Comparison of ENCODE assay signal across 14 cellular contexts in genomic region chr4:3465698-3466671, GRCh38. TPM values are rescaled to one million over a fixed set of nuclear protein-coding genes. Genes with fewer than 3 reads are reported as not detected.
DNase-seq lines count a peak whose midpoint lies in the region; TF ChIP-seq lines count a peak whose summit lies in the region.
"Had no signal": no experiment of that assay in that cellular context is flagged by ENCODE, and none has a peak within 500 bp of the region (broad histone marks: within the 10 kb centered on the region; RNA-seq: fewer than 3 reads in every experiment).

No MANE protein-coding gene starts in this region.

- H2BK120ac ChIP-seq in neuronal stem cell (ENCODE audit: low read depth, low read length) = no peak overlapping the region

- H2BK12ac ChIP-seq in neuronal stem cell (ENCODE audit: low read length) = peak overlapping the region; percentile 58

- H3K4ac ChIP-seq in neuronal stem cell (ENCODE audit: low read length) = no peak overlapping the region

- H3K4me3 ChIP-seq in AG10803 (ENCODE audit: low read length) = no peak overlapping the region
- no peak overlapping the region for H3K4me3 ChIP-seq in WERI-Rb-1 (ENCODE audit: low read depth, low read length)
- no peak overlapping the region for H3K4me3 ChIP-seq in cardiac muscle cell
- no peak overlapping the region for H3K4me3 ChIP-seq in neuronal stem cell (ENCODE audit: low read length in 2 of 2)

- H4K91ac ChIP-seq in neuronal stem cell (ENCODE audit: low read depth, low read length, poor library complexity) = no peak overlapping the region

- TF ChIP-seq CTCF in AG10803 (conservative IDR thresholded peaks at IDR 0.05; ENCODE audit: low read length) = peak; percentile 27; the same call in 1 of the 2 replicates
- peak; percentile 73 for TF ChIP-seq CTCF in WERI-Rb-1 (IDR thresholded peaks at IDR 0.05; ENCODE audit: low read depth, low read length)
- TF ChIP-seq CTCF in cardiac muscle cell (IDR thresholded peaks at IDR 0.05; ENCODE audit: low read depth, low read length) = peak; percentile 19

- no peaks in the 10 kb centered on the region for H3K9me3 ChIP-seq in WERI-Rb-1 (ENCODE audit: severe bottlenecking)
- no peaks in the 10 kb centered on the region for H3K9me3 ChIP-seq in cardiac muscle cell (ENCODE audit: low read depth)
- peaks cover 7 to 11% of the 10 kb centered on the region in 2 donors for H3K9me3 ChIP-seq in neuronal stem cell (replicated peaks in 1 of 2; ENCODE audit: control insufficient read depth in 2 of 2, insufficient read depth in 1 of 2, low read depth in 1 of 2, low read length in 2 of 2)

- H3K4me1 ChIP-seq in cardiac muscle cell (ENCODE audit: low read depth) (peaks cover 18% of the 10 kb centered on the region), neuronal stem cell (ENCODE audit: control insufficient read depth in 2 of 2, insufficient read depth in 1 of 2, low read depth in 1 of 2, low read length in 2 of 2) (peaks cover 16 to 54% of the 10 kb centered on the region in 2 donors)

- H3K23ac ChIP-seq in neuronal stem cell (ENCODE audit: low read depth, low read length, poor library complexity) = peak overlapping the region; percentile 34

- peak overlapping the region; percentile 94 for H2BK15ac ChIP-seq in neuronal stem cell (ENCODE audit: low read length)

- DNase-seq in AG10803 (ENCODE audit: low read depth) = no peak
- DNase-seq in WERI-Rb-1 = no peak
- DNase-seq in cardiac muscle cell (ENCODE audit: low read depth in 1 of 2, low spot score in 1 of 2) = peak in 1 of 2 donors; percentile 52
- no peak for DNase-seq in neuronal stem cell (ENCODE audit: low spot score)
- DNase-seq in NCI-H2171 treated with DMSO at 0.1 percent for 48 hours (lab: John Stamatoyannopoulos, UW) = no peak
- DNase-seq in NCI-H1436 treated with DMSO at 0.1 percent for 48 hours (lab: John Stamatoyannopoulos, UW) = no peak
- DNase-seq in NCI-H2107 treated with DMSO at 0.1 percent for 48 hours (lab: John Stamatoyannopoulos, UW; ENCODE audit: unreplicated experiment) = no peak
- no peak for DNase-seq in activated T-cell treated with anti-CD3 and anti-CD28 coated beads for 4 hours
- DNase-seq: activated CD4-positive, alpha-beta T cell treated with anti-CD3 and anti-CD28 coated beads, Interleukin-2, amount 50 U/mL, for 4 hours; NCI-H2029; SHP77 treated with DMSO at 0.1 percent for 48 hours had no signal

- no peak overlapping the region for H4K8ac ChIP-seq in neuronal stem cell (ENCODE audit: low read depth, low read length)

- H2AK5ac ChIP-seq in neuronal stem cell (ENCODE audit: low read depth, low read length) = peak overlapping the region; percentile 93

- H3K36me3 ChIP-seq in WERI-Rb-1 (no peaks in the 10 kb centered on the region), cardiac muscle cell (no peaks in the 10 kb centered on the region), neuronal stem cell (replicated peaks in 1 of 2; ENCODE audit: control insufficient read depth in 2 of 2, insufficient read depth in 2 of 2, low read length in 2 of 2) (peaks cover 0 to 3% of the 10 kb centered on the region in 2 donors)

- no peak overlapping the region for H3K4me2 ChIP-seq in neuronal stem cell (ENCODE audit: insufficient read depth, low read length, poor library complexity, severe bottlenecking)

- H2BK5ac ChIP-seq in neuronal stem cell (ENCODE audit: low read length) = peak overlapping the region; percentile 2

- peak overlapping the region; percentile 60 for H3K9ac ChIP-seq in neuronal stem cell (ENCODE audit: low read depth, low read length, poor library complexity)

- no CpG with 5 or more reads among the region's 41 CpGs for WGBS in neuronal stem cell (ENCODE audit: extremely low coverage in 2 of 2, insufficient read length in 2 of 2, insufficient replicate concordance in 1 of 2), 2 donors

- peak overlapping the region; percentile 87 for H3K18ac ChIP-seq in neuronal stem cell (ENCODE audit: low read length)

- H3K27ac ChIP-seq in WERI-Rb-1 = no peak overlapping the region
- no peak overlapping the region for H3K27ac ChIP-seq in cardiac muscle cell
- H3K27ac ChIP-seq in neuronal stem cell (replicated peaks; ENCODE audit: low read length) = no peak overlapping the region
- H3K27ac ChIP-seq: HL-60 had no signal

- peak overlapping the region; percentile 94 for H3K14ac ChIP-seq in neuronal stem cell (ENCODE audit: low read length)

- peaks cover 6% of the 10 kb centered on the region for H3K79me1 ChIP-seq in neuronal stem cell (ENCODE audit: low read depth, low read length)

- no peaks in the 10 kb centered on the region for H3K27me3 ChIP-seq in WERI-Rb-1 (ENCODE audit: insufficient read depth, low read depth, severe bottlenecking)
- H3K27me3 ChIP-seq in cardiac muscle cell = no peaks in the 10 kb centered on the region
- peaks cover 0 to 43% (median 22%) of the 10 kb centered on the region in 3 experiments for H3K27me3 ChIP-seq in neuronal stem cell (ENCODE audit: control insufficient read depth in 3 of 3, insufficient read depth in 3 of 3, low read depth in 1 of 3, low read length in 3 of 3)

- H2AFZ ChIP-seq in neuronal stem cell (ENCODE audit: low read length) = no peak overlapping the region

RNA-seq across cellular contexts. Expression of gene DOK7, which starts 2.9 kb away (rescaled TPM):
- total RNA-seq in cardiac muscle cell = 14.3 and 18.0 TPM in 2 replicates
- polyA plus RNA-seq in cardiac muscle cell = 13.7 and 14.4 TPM in 2 replicates
- 0.14 TPM for polyA plus RNA-seq in neuronal stem cell (2013, experiment 1 of 2)
- 0.11 TPM for polyA plus RNA-seq in neuronal stem cell (2013, experiment 2 of 2)
- total RNA-seq: activated T-helper 17 cell treated with anti-CD3 and anti-CD28 coated beads, Interleukin-2, amount 50 U/mL, for 72 hours had no signal

RNA-seq across cellular contexts. Expression of gene HGFAC, which starts 24.2 kb away (rescaled TPM):
- 2.3 TPM in 2 replicates for total RNA-seq in cardiac muscle cell
- 1.5 and 2.0 TPM in 2 replicates for polyA plus RNA-seq in cardiac muscle cell
- polyA plus RNA-seq in neuronal stem cell (2013, experiment 1 of 2) = 0.59 TPM
- polyA plus RNA-seq in neuronal stem cell (2013, experiment 2 of 2) = 0.61 TPM
- total RNA-seq: activated T-helper 17 cell treated with anti-CD3 and anti-CD28 coated beads, Interleukin-2, amount 50 U/mL, for 72 hours; left colon had no signal

Comparison
In these comparisons a context has a peak if more than half of its experiments do, and no peak if none do; other contexts are left out.
1. CTCF ChIP-seq: peak in every context shown above with its lines; median percentile 73 in WERI-Rb-1; 27 in AG10803; 19 in cardiac muscle cell.